In the genomic region with DNA sequence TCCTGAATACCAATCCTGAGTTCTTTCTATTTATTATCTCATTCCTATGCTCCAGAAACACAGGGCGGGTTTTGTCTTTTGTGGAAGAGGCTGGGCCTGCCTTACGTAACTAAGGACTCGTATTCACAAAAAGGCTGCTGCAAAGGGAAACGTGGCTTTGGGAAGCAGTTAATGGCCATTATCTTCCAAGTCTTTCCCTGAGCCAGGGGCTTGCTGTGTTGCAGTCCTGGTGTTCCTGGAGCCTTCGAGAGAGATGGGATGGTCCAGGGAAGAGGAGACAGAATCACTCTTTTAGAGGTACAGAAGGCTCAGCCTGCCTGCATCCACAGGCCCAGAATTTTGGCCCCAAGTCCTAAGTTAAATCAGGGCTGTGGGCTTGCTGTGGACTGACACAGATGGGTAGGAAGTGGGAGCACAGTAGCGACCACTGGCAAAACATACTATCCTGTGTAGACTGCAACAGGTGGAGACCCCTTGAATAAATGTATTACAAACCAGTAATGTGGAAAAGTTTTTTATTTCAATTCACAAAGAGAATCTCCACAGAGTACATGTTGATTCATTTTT, we compare ENCODE assay signal across 30 cellular contexts.
"Had no signal": no experiment of that assay in that cellular context is flagged by ENCODE, and none has a peak within 500 bp of the region (broad histone marks: within the 10 kb centered on the region; RNA-seq: fewer than 3 reads in every experiment).

No MANE protein-coding gene starts in this region.

- H3K4me3 ChIP-seq: adrenal gland, breast epithelium, cardiac muscle cell, coronary artery, dorsolateral prefrontal cortex, esophagus muscularis mucosa, gastrocnemius medialis, heart left ventricle had no signal

- ATAC-seq: activated CD4-positive, alpha-beta T cell treated with anti-CD3 and anti-CD28 coated beads for 36 hours; activated CD8-positive, alpha-beta memory T cell treated with anti-CD3 and anti-CD28 coated beads, Interleukin-2, amount 10 ng/mL, durations not matched to agents 7 days and 5 days; activated CD8-positive, alpha-beta T cell treated with anti-CD3 and anti-CD28 coated beads, Interleukin-2, amount 10 ng/mL, durations not matched to agents 7 days and 5 days; activated naive CD8-positive, alpha-beta T cell treated with anti-CD3 and anti-CD28 coated beads, Interleukin-2, amount 50 U/mL, for 24 hours; foreskin keratinocyte; gastrocnemius medialis; heart left ventricle had no signal

- H3K27me3 ChIP-seq: adrenal gland, breast epithelium, cardiac muscle cell, dorsolateral prefrontal cortex, esophagus muscularis mucosa, foreskin keratinocyte, gastrocnemius medialis, heart left ventricle had no signal

- H3K9me3 ChIP-seq: adrenal gland, esophagus muscularis mucosa, gastrocnemius medialis, heart left ventricle had no signal

- H3K4me1 ChIP-seq: adrenal gland, breast epithelium, esophagus muscularis mucosa, foreskin keratinocyte, gastrocnemius medialis, heart left ventricle had no signal

- H3K27ac ChIP-seq: adrenal gland, breast epithelium, cardiac muscle cell, coronary artery, dorsolateral prefrontal cortex, esophagus muscularis mucosa, foreskin keratinocyte, gastrocnemius medialis, heart left ventricle had no signal

- DNase-seq: activated CD4-positive, alpha-beta memory T cell treated with anti-CD3 and anti-CD28 coated beads for 36 hours; activated CD4-positive, alpha-beta T cell treated with anti-CD3 and anti-CD28 coated beads for 36 hours; activated CD4-positive, alpha-beta T cell treated with anti-CD3 and anti-CD28 coated beads, Interleukin-2, amount 10 ng/mL, durations not matched to agents 24 days and 14 days; activated CD4-positive, CD25-positive, alpha-beta regulatory T cell; activated CD4-positive, CD25-positive, alpha-beta regulatory T cell treated with anti-CD3 and anti-CD28 coated beads, Interleukin-2, amount 50 U/mL, for 72 hours; activated CD8-positive, alpha-beta memory T cell treated with anti-CD3 and anti-CD28 coated beads, Interleukin-2, amount 10 ng/mL, durations not matched to agents 7 days and 5 days; activated CD8-positive, alpha-beta memory T cell treated with anti-CD3 and anti-CD28 coated beads, Interleukin-2, amount 50 U/mL, for 4 hours; activated CD8-positive, alpha-beta T cell treated with anti-CD3 and anti-CD28 coated beads, Interleukin-2, amount 10 ng/mL, durations not matched to agents 7 days and 5 days; activated effector memory CD4-positive, alpha-beta T cell treated with anti-CD3 and anti-CD28 coated beads, Interleukin-2, amount 50 U/mL, for 16 hours; activated naive CD4-positive, alpha-beta T cell treated with anti-CD3 and anti-CD28 coated beads for 36 hours; activated naive CD8-positive, alpha-beta T cell treated with anti-CD3 and anti-CD28 coated beads for 36 hours; activated naive CD8-positive, alpha-beta T cell treated with anti-CD3 and anti-CD28 coated beads, Interleukin-2, amount 50 U/mL, for 24 hours; activated T-cell treated with anti-CD3 and anti-CD28 coated beads, Interleukin-2, amount 50 U/mL, for 1 hour; activated T-cell treated with anti-CD3 and anti-CD28 coated beads, Interleukin-2, amount 50 U/mL, for 48 hours; adrenal gland; amygdala; aorta; central memory CD4-positive, alpha-beta T cell; dorsolateral prefrontal cortex; effector memory CD4-positive, alpha-beta T cell; endodermal cell; foreskin keratinocyte; gastrocnemius medialis; glutamatergic neuron; heart left ventricle; T-helper 2 cell had no signal

- H3K36me3 ChIP-seq: adrenal gland, breast epithelium, cardiac muscle cell, esophagus muscularis mucosa, gastrocnemius medialis, heart left ventricle had no signal
